In the genomic region with DNA sequence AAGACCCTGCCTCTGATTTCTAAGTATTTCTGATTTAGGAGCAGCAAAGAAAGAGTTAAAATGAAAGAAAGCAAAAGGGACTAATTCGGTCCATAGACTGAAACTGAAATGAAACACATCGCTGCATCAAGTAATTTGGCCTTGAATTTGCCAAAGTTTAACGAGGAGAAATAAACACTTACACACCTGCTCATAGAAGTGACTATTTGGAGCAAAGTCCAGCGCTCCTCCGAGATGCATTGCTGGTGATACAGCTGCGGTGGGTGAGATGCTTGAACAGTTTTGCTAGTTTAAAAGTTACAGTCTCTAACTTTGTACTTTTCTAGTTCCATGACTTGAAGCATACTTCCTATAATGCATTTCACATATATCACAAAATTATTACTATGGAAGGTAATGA, we compare ENCODE assay signal across 26 cellular contexts. TPM values are rescaled to one million over a fixed set of nuclear protein-coding genes. Genes with fewer than 3 reads are reported as not detected.
DNase-seq lines count a peak whose midpoint lies in the region; ATAC-seq, FAIRE-seq and TF ChIP-seq lines count a peak whose summit lies in the region.
"Had no signal": no experiment of that assay in that cellular context is flagged by ENCODE, and none has a peak within 500 bp of the region (broad histone marks: within the 10 kb centered on the region; RNA-seq: fewer than 3 reads in every experiment).

No MANE protein-coding gene starts in this region.

- DNase-seq in HepG2 (ENCODE audit: low spot score) (no peak), right lobe of liver (no peak), hepatocyte (ENCODE audit: low spot score) (no peak), mucosa of descending colon (peak in 1 of 3 donors; percentile 27), NCI-H69 (lab: John Stamatoyannopoulos, UW) (no peak)
- no peak for DNase-seq in effector CD8-positive, alpha-beta T cell (lab: John Stamatoyannopoulos, UW)
- DNase-seq: 8988T; ACHN; AML-193; BE2C; CD4-positive, alpha-beta T cell; CD8-positive, alpha-beta memory T cell; DMS53; DMS79 treated with DMSO at 0.1 percent for 48 hours; GF-D8; GOT3; H7; HCEC 1CT had no signal

- H3K27ac ChIP-seq in HepG2 (ENCODE audit: extremely low read length, insufficient read depth, low read length) (no peak overlapping the region), right lobe of liver (no peak overlapping the region), hepatocyte (no peak overlapping the region)
- H3K27ac ChIP-seq: A549; BLaER1 treated with 17β-estradiol and CSF1 and Interleukin-3, amounts not matched to agents 10 nM and 100 nM had no signal

- no TSS peak for BruUV-seq in HepG2 (replicated peaks; lab: Mats Ljungman, UMichigan)

- TF ChIP-seq POLR2A in HepG2 (IDR thresholded peaks at IDR 0.05; ENCODE audit: insufficient read depth in 1 of 2, low read depth in 2 of 2, low read length in 2 of 2) (no peak), right lobe of liver (IDR thresholded peaks at IDR 0.05) (no peak)

- H3K36me3 ChIP-seq in HepG2 (replicated peaks in 1 of 2; ENCODE audit: control insufficient read depth in 1 of 2, insufficient read depth in 2 of 2, low read length in 2 of 2) (no peaks in the 10 kb centered on the region), right lobe of liver (no peaks in the 10 kb centered on the region), hepatocyte (replicated peaks; ENCODE audit: insufficient read depth, low read depth) (no peaks in the 10 kb centered on the region), mucosa of descending colon (ENCODE audit: low read depth) (no peaks in the 10 kb centered on the region)
- H3K36me3 ChIP-seq: BE2C; BLaER1 treated with 17β-estradiol and CSF1 and Interleukin-3, amounts not matched to agents 10 nM and 100 nM had no signal

- no peak for TF ChIP-seq RAD21 in HepG2 (CRISPR knock-in tag; IDR thresholded peaks at IDR 0.05)

- H3K9me3 ChIP-seq in HepG2 (ENCODE audit: low read length) = peaks cover 6% of the 10 kb centered on the region; the same call in 1 of the 2 replicates
- no peaks in the 10 kb centered on the region for H3K9me3 ChIP-seq in right lobe of liver
- no peaks in the 10 kb centered on the region for H3K9me3 ChIP-seq in hepatocyte (ENCODE audit: low read depth)
- H3K9me3 ChIP-seq in mucosa of descending colon = peaks cover 4% of the 10 kb centered on the region
- H3K9me3 ChIP-seq: BE2C had no signal

- H3K9ac ChIP-seq in HepG2 (ENCODE audit: insufficient read depth, low read depth, low read length) = no peak overlapping the region
- H3K9ac ChIP-seq: BLaER1 treated with 17β-estradiol and CSF1 and Interleukin-3, amounts not matched to agents 10 nM and 100 nM had no signal

- H4K20me1 ChIP-seq in HepG2 (ENCODE audit: insufficient read depth, low read length) (no peaks in the 10 kb centered on the region), hepatocyte (ENCODE audit: insufficient read depth, poor library complexity, severe bottlenecking) (no peaks in the 10 kb centered on the region)
- H4K20me1 ChIP-seq: BLaER1 treated with 17β-estradiol and CSF1 and Interleukin-3, amounts not matched to agents 10 nM and 100 nM had no signal

- no peaks in the 10 kb centered on the region for H3K9me2 ChIP-seq in hepatocyte (replicated peaks; ENCODE audit: insufficient read depth)

- H3K27me3 ChIP-seq in HepG2 (ENCODE audit: control insufficient read depth in 1 of 2, insufficient read depth in 2 of 2, low read length in 2 of 2) (no peaks in the 10 kb centered on the region; a peak in 1 of 5 replicates), right lobe of liver (no peaks in the 10 kb centered on the region), hepatocyte (no peaks in the 10 kb centered on the region)
- H3K27me3 ChIP-seq: BE2C; BLaER1 treated with 17β-estradiol and CSF1 and Interleukin-3, amounts not matched to agents 10 nM and 100 nM had no signal

- 4% methylated on average over 6 of the region's 6 CpGs for WGBS in HepG2 (ENCODE audit: low lambda C conversion rate)
- WGBS in right lobe of liver (ENCODE audit: insufficient coverage, low coverage, low lambda C conversion rate, missing lambda C conversion rate) = 37% methylated on average over 6 of the region's 6 CpGs
- WGBS in hepatocyte (ENCODE audit: low lambda C conversion rate, missing lambda C conversion rate) = 63% methylated on average over 6 of the region's 6 CpGs

- H3K4me3 ChIP-seq in HepG2 (replicated peaks in 1 of 3; ENCODE audit: insufficient read depth in 1 of 3, low read depth in 2 of 3, low read length in 3 of 3) (no peak overlapping the region), right lobe of liver (no peak overlapping the region), hepatocyte (no peak overlapping the region), mucosa of descending colon (no peak overlapping the region)
- H3K4me3 ChIP-seq: A549; BLaER1 treated with 17β-estradiol and CSF1 and Interleukin-3, amounts not matched to agents 10 nM and 100 nM had no signal

- POLR2A ChIA-PET in HepG2 (lab: Yijun Ruan, JAX) = no interaction called here

- H3K4me1 ChIP-seq in HepG2 (ENCODE audit: insufficient read depth, low read length) (peaks cover 8% of the 10 kb centered on the region), right lobe of liver (no peaks in the 10 kb centered on the region), hepatocyte (ENCODE audit: insufficient read depth) (no peaks in the 10 kb centered on the region), mucosa of descending colon (ENCODE audit: low read depth) (no peaks in the 10 kb centered on the region)
- H3K4me1 ChIP-seq: A549 had no signal

- TF ChIP-seq EP300 in HepG2 (IDR thresholded peaks at IDR 0.05; ENCODE audit: low read depth in 2 of 2, low read length in 2 of 2) (no peak), HepG2 (CRISPR knock-in tag; IDR thresholded peaks at IDR 0.05; ENCODE audit: borderline replicate concordance) (no peak)

- TF ChIP-seq CTCF in HepG2 (CRISPR knock-in tag; IDR thresholded peaks at IDR 0.05) = no peak
- no peak for TF ChIP-seq CTCF in right lobe of liver (IDR thresholded peaks at IDR 0.05)
- TF ChIP-seq CTCF in hepatocyte (IDR thresholded peaks at IDR 0.05; ENCODE audit: poor library complexity) = no peak
- TF ChIP-seq CTCF in mucosa of descending colon (IDR thresholded peaks at IDR 0.05) = no peak

- H3K79me2 ChIP-seq in HepG2 (ENCODE audit: insufficient read depth, low read length) (no peaks in the 10 kb centered on the region), hepatocyte (no peaks in the 10 kb centered on the region)

- H2AFZ ChIP-seq in HepG2 (ENCODE audit: low read length) = no peak overlapping the region
- H2AFZ ChIP-seq in hepatocyte = no peak overlapping the region

- CTCF ChIA-PET in HepG2 (lab: Yijun Ruan, JAX; ENCODE audit: low intra/inter-chr PET ratio, low total read pairs) = no interaction called here

- in situ Hi-C loops in HepG2 (cut with HindIII; ENCODE audit: extremely low pct_ligation_motif_present, low pct_unique_long_range_greater_than_20kb) = no loop called here

- no peak for FAIRE-seq in HepG2 (lab: Jason Lieb, UNC)
- FAIRE-seq: A549, GM12891, GM18507 had no signal

- ATAC-seq in HepG2 (no peak), right lobe of liver (no peak), mucosa of descending colon (peak; percentile 64), GM18909 (IDR thresholded peaks at IDR 0.05; ENCODE audit: poor library complexity, unreplicated experiment) (no peak)
- ATAC-seq: A549 had no signal

- H3K4me2 ChIP-seq in HepG2 (ENCODE audit: low read depth, low read length) (peak overlapping the region; percentile 2; the same call in 1 of the 2 replicates), hepatocyte (peak overlapping the region; percentile 39)
- H3K4me2 ChIP-seq: A549 had no signal

- intact Hi-C loops in HepG2 (cut with micrococcal nuclease; ENCODE audit: unreplicated experiment) (no loop called here), right lobe of liver (cut with DNase I) (no loop called here), mucosa of descending colon (cut with DNase I, micrococcal nuclease) (no loop called here)

TF ChIP-seq in HepG2, 621 proteins besides CTCF, POLR2A, EP300 and RAD21 (continues in another document):
- TF ChIP-seq ZNF652 (CRISPR knock-in tag; IDR thresholded peaks at IDR 0.05; ENCODE audit: borderline replicate concordance, low read depth) = peak; percentile 43; the same call in 1 of the 2 replicates
- no peak for TF ChIP-seq TEF (CRISPR knock-in tag; IDR thresholded peaks at IDR 0.05)
- TF ChIP-seq ISX (CRISPR knock-in tag; conservative IDR thresholded peaks at IDR 0.05) = no peak
- peak; percentile 10; the same call in 1 of the 2 replicates for TF ChIP-seq HNF4A (CRISPR knock-in tag; IDR thresholded peaks at IDR 0.05)
- no peak for TF ChIP-seq ZMAT3 (CRISPR knock-in tag; conservative IDR thresholded peaks at IDR 0.05)

RNA-seq across cellular contexts. Expression of gene GALR1, which starts 18.3 kb away (rescaled TPM):
- total RNA-seq in HepG2 (2016; rRNA removed; fragmentation: Illumina TruSeq; extraction: Trizol) = not detected in 2 replicates
- not detected in 2 replicates for total RNA-seq in HepG2 (2016; cell fraction: cytosol; rRNA removed; fragmentation: Illumina TruSeq; extraction: Trizol; ENCODE audit: low read depth)
- total RNA-seq in HepG2 (2016; cell fraction: insoluble cytoplasmic fraction; rRNA removed; fragmentation: Illumina TruSeq; extraction: Trizol) = not detected in 2 replicates
- total RNA-seq in HepG2 (2016; cell fraction: membrane; rRNA removed; fragmentation: Illumina TruSeq; extraction: Trizol) = not detected in 2 replicates
- total RNA-seq in HepG2 (2016; cell fraction: nucleus; rRNA removed; fragmentation: Illumina TruSeq; extraction: Trizol) = not detected in 2 replicates
- polyA plus RNA-seq in HepG2 (2011; rRNA removed) = not detected in 2 replicates
- polyA plus RNA-seq in HepG2 (2011; cell fraction: cytosol; rRNA removed) = not detected in 2 replicates
- polyA plus RNA-seq in HepG2 (2011; cell fraction: nucleus; rRNA removed) = not detected in 2 replicates
- not detected in 2 replicates for polyA plus RNA-seq in HepG2 (2012)
- polyA plus RNA-seq in HepG2 (2016; cell fraction: cytosol; fragmentation: Illumina TruSeq; extraction: Trizol; ENCODE audit: low read depth) = not detected in 2 replicates
- polyA plus RNA-seq in HepG2 (2016; cell fraction: insoluble cytoplasmic fraction; fragmentation: Illumina TruSeq; extraction: Trizol; ENCODE audit: low read depth) = not detected in 2 replicates
- polyA plus RNA-seq in HepG2 (2016; cell fraction: membrane; fragmentation: Illumina TruSeq; extraction: Trizol; ENCODE audit: low read depth) = not detected in 2 replicates
- polyA plus RNA-seq in HepG2 (2016; cell fraction: nucleus; fragmentation: Illumina TruSeq; extraction: Trizol; ENCODE audit: insufficient read depth, low read depth) = not detected in 2 replicates
- polyA minus RNA-seq in HepG2 (2011; rRNA and poly(A)+ RNA removed; ENCODE audit: low replicate concordance) = not detected in 2 replicates
- polyA minus RNA-seq in HepG2 (2011; cell fraction: cytosol; rRNA and poly(A)+ RNA removed) = not detected in 2 replicates
- polyA minus RNA-seq in HepG2 (2011; cell fraction: nucleus; rRNA and poly(A)+ RNA removed) = not detected in 2 replicates
- total RNA-seq in right lobe of liver = under 1 TPM in 1 of 6 experiments, not detected in 5; 0.05 TPM
- total RNA-seq in hepatocyte = 0.07 and 0.36 TPM in 2 replicates
- not detected in 2 replicates for polyA plus RNA-seq in hepatocyte
- under 1 TPM; 0.05 to 0.92 (median 0.06) TPM for total RNA-seq in mucosa of descending colon
- total RNA-seq: CD4-positive, alpha-beta T cell; CD8-positive, alpha-beta memory T cell; Daoy; G401 had no signal
- polyA plus RNA-seq: A549; CD14-positive monocyte; CD8-positive, alpha-beta memory T cell had no signal
